1 cellular context compared by ENCODE assay signal in the genomic region with DNA sequence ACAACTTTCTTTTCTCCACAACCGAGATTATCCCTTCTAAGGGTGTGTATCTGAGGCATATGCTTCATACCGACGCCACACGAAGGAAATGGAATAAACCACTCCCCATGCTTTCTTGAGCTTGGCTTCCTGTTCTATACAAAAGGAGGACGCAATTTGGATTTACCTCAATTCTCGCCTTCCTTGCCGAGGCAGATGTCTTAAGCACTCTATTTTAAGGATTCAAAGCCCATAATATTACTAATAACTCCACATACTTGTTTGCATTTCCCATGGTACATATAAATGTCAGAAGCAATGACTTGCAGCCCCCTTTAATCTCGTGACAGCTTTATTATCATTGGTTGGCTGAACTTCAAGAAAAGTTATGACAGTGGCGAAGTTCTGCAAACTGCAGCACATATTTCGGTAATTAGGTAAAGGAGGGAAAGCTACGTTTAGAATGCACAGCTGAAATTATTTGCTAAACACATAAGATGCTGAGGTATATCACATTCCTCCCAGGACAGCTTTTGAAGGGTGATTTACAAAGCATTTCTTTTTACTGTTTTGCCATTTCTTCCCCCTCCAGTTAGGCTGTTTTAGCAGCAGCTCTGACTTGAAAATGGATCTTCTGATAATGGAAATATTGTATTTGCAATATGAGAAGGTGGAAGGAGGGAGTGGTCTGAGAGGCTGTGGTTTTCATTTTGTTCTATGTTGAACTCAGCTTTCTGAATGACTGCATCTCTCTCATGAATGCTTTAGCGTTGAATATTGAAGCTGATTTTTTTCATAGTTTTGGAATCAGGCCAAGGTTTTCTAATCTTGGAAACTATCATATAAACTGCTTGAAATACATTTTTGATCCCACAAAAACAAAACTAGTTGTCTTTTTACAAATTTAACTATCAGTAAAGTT.
TF ChIP-seq lines count a peak whose summit lies in the region.

No MANE protein-coding gene starts in this region.

TF ChIP-seq in HEK293, 187 proteins besides CTCF, POLR2A, EP300 and RAD21 (continued from another document and continues in another):
- TF ChIP-seq, protein P1, sequence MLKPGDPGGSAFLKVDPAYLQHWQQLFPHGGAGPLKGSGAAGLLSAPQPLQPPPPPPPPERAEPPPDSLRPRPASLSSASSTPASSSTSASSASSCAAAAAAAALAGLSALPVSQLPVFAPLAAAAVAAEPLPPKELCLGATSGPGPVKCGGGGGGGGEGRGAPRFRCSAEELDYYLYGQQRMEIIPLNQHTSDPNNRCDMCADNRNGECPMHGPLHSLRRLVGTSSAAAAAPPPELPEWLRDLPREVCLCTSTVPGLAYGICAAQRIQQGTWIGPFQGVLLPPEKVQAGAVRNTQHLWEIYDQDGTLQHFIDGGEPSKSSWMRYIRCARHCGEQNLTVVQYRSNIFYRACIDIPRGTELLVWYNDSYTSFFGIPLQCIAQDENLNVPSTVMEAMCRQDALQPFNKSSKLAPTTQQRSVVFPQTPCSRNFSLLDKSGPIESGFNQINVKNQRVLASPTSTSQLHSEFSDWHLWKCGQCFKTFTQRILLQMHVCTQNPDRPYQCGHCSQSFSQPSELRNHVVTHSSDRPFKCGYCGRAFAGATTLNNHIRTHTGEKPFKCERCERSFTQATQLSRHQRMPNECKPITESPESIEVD (tag by site-specific recombination; IDR thresholded peaks at IDR 0.05), result peak; percentile 97
- TF ChIP-seq ZNF121 (tag by site-specific recombination; IDR thresholded peaks at IDR 0.05) (no peak), ZIC2 (tag by site-specific recombination; IDR thresholded peaks at IDR 0.05) (no peak), ZNF426 (tag by site-specific recombination; IDR thresholded peaks at IDR 0.05) (no peak), OVOL3 (tag by site-specific recombination; IDR thresholded peaks at IDR 0.05) (peak; percentile 69; the same call in 1 of the 2 replicates), ZNF138 (tag by site-specific recombination; IDR thresholded peaks at IDR 0.05; ENCODE audit: borderline replicate concordance) (no peak), ZNF514 (tag by site-specific recombination; IDR thresholded peaks at IDR 0.05) (no peak), ZNF629 (tag by site-specific recombination; IDR thresholded peaks at IDR 0.05) (peak; percentile 89), SP7 (tag by site-specific recombination; IDR thresholded peaks at IDR 0.05) (peak; percentile 82), BCL6B (tag by site-specific recombination; IDR thresholded peaks at IDR 0.05) (no peak; the same call in 1 of the 2 replicates), ZBTB1 (tag by site-specific recombination; IDR thresholded peaks at IDR 0.05) (no peak), HOXC10 (CRISPR knock-in tag; IDR thresholded peaks at IDR 0.05) (no peak), WT1 (tag by site-specific recombination; IDR thresholded peaks at IDR 0.05) (peak; percentile 88), ZNF341 (tag by site-specific recombination; IDR thresholded peaks at IDR 0.05; ENCODE audit: low read depth) (peak; percentile 77), ZFP3 (tag by site-specific recombination; IDR thresholded peaks at IDR 0.05; ENCODE audit: low read depth) (no peak), ZNF280D (tag by site-specific recombination; IDR thresholded peaks at IDR 0.05) (no peak), HOXA7 (CRISPR knock-in tag; IDR thresholded peaks at IDR 0.05; ENCODE audit: borderline replicate concordance) (no peak), ZNF488 (tag by site-specific recombination; IDR thresholded peaks at IDR 0.05) (no peak), ZNF654 (tag by site-specific recombination; IDR thresholded peaks at IDR 0.05; ENCODE audit: low read depth) (no peak), ZNF837 (tag by site-specific recombination; IDR thresholded peaks at IDR 0.05) (no peak), ZBTB8A (tag by site-specific recombination; IDR thresholded peaks at IDR 0.05) (peak; percentile 34; the same call in 1 of the 2 replicates), ZNF596 (tag by site-specific recombination; IDR thresholded peaks at IDR 0.05) (no peak), RBAK (tag by site-specific recombination; IDR thresholded peaks at IDR 0.05) (no peak), ZNF792 (tag by site-specific recombination; IDR thresholded peaks at IDR 0.05) (no peak), ZNF132 (tag by site-specific recombination; IDR thresholded peaks at IDR 0.05; ENCODE audit: borderline replicate concordance) (no peak), ZNF169 (tag by site-specific recombination; IDR thresholded peaks at IDR 0.05) (no peak), ZNF274 (IDR thresholded peaks at IDR 0.05; ENCODE audit: low read length) (no peak), ZNF274 (tag by site-specific recombination; IDR thresholded peaks at IDR 0.05; ENCODE audit: borderline replicate concordance) (no peak), ZNF214 (tag by site-specific recombination; IDR thresholded peaks at IDR 0.05; ENCODE audit: borderline replicate concordance) (no peak), ZNF670 (tag by site-specific recombination; IDR thresholded peaks at IDR 0.05; ENCODE audit: low read depth) (no peak), ZNF302 (tag by site-specific recombination; IDR thresholded peaks at IDR 0.05; ENCODE audit: low read depth) (no peak), ZSCAN23 (tag by site-specific recombination; IDR thresholded peaks at IDR 0.05) (0 out of 2 replicates have a peak, but pooled peaks have one; percentile 49), ZNF549 (tag by site-specific recombination; IDR thresholded peaks at IDR 0.05) (peak; percentile 40; the same call in 1 of the 2 replicates), ZNF473 (tag by site-specific recombination; IDR thresholded peaks at IDR 0.05) (no peak), ZNF416 (tag by site-specific recombination; IDR thresholded peaks at IDR 0.05) (no peak), ZNF133 (tag by site-specific recombination; IDR thresholded peaks at IDR 0.05) (no peak), ZNF174 (tag by site-specific recombination; IDR thresholded peaks at IDR 0.05) (no peak), ZNF621 (tag by site-specific recombination; IDR thresholded peaks at IDR 0.05) (no peak), ZNF24 (tag by site-specific recombination; IDR thresholded peaks at IDR 0.05) (peak; percentile 88), ZNF10 (tag by site-specific recombination; IDR thresholded peaks at IDR 0.05) (peak; percentile 79), ZNF335 (tag by site-specific recombination; conservative IDR thresholded peaks at IDR 0.05) (peak; percentile 63), ZNF157 (tag by site-specific recombination; IDR thresholded peaks at IDR 0.05) (no peak), ZNF324 (tag by site-specific recombination; IDR thresholded peaks at IDR 0.05) (no peak)
- TF ChIP-seq, protein P2, sequence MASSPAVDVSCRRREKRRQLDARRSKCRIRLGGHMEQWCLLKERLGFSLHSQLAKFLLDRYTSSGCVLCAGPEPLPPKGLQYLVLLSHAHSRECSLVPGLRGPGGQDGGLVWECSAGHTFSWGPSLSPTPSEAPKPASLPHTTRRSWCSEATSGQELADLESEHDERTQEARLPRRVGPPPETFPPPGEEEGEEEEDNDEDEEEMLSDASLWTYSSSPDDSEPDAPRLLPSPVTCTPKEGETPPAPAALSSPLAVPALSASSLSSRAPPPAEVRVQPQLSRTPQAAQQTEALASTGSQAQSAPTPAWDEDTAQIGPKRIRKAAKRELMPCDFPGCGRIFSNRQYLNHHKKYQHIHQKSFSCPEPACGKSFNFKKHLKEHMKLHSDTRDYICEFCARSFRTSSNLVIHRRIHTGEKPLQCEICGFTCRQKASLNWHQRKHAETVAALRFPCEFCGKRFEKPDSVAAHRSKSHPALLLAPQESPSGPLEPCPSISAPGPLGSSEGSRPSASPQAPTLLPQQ (tag by site-specific recombination; IDR thresholded peaks at IDR 0.05), result peak; percentile 70
- TF ChIP-seq, protein P3, sequence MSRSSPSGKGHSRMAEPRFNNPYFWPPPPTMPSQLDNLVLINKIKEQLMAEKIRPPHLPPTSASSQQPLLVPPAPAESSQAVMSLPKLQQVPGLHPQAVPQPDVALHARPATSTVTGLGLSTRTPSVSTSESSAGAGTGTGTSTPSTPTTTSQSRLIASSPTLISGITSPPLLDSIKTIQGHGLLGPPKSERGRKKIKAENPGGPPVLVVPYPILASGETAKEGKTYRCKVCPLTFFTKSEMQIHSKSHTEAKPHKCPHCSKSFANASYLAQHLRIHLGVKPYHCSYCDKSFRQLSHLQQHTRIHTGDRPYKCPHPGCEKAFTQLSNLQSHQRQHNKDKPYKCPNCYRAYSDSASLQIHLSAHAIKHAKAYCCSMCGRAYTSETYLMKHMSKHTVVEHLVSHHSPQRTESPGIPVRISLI (tag by site-specific recombination; IDR thresholded peaks at IDR 0.05), result no peak; the same call in 1 of the 2 replicates
- TF ChIP-seq, protein P4, sequence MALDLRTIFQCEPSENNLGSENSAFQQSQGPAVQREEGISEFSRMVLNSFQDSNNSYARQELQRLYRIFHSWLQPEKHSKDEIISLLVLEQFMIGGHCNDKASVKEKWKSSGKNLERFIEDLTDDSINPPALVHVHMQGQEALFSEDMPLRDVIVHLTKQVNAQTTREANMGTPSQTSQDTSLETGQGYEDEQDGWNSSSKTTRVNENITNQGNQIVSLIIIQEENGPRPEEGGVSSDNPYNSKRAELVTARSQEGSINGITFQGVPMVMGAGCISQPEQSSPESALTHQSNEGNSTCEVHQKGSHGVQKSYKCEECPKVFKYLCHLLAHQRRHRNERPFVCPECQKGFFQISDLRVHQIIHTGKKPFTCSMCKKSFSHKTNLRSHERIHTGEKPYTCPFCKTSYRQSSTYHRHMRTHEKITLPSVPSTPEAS (tag by site-specific recombination; IDR thresholded peaks at IDR 0.05), result peak; percentile 45
- TF ChIP-seq, protein P5, sequence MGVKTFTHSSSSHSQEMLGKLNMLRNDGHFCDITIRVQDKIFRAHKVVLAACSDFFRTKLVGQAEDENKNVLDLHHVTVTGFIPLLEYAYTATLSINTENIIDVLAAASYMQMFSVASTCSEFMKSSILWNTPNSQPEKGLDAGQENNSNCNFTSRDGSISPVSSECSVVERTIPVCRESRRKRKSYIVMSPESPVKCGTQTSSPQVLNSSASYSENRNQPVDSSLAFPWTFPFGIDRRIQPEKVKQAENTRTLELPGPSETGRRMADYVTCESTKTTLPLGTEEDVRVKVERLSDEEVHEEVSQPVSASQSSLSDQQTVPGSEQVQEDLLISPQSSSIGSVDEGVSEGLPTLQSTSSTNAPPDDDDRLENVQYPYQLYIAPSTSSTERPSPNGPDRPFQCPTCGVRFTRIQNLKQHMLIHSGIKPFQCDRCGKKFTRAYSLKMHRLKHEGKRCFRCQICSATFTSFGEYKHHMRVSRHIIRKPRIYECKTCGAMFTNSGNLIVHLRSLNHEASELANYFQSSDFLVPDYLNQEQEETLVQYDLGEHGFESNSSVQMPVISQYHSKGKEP (tag by site-specific recombination; IDR thresholded peaks at IDR 0.05), result peak; percentile 98
- TF ChIP-seq, protein P6, sequence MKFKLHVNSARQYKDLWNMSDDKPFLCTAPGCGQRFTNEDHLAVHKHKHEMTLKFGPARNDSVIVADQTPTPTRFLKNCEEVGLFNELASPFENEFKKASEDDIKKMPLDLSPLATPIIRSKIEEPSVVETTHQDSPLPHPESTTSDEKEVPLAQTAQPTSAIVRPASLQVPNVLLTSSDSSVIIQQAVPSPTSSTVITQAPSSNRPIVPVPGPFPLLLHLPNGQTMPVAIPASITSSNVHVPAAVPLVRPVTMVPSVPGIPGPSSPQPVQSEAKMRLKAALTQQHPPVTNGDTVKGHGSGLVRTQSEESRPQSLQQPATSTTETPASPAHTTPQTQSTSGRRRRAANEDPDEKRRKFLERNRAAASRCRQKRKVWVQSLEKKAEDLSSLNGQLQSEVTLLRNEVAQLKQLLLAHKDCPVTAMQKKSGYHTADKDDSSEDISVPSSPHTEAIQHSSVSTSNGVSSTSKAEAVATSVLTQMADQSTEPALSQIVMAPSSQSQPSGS (tag by site-specific recombination; IDR thresholded peaks at IDR 0.05; ENCODE audit: low read depth), result peak; percentile 43; the same call in 1 of the 2 replicates
